In the genomic region with DNA sequence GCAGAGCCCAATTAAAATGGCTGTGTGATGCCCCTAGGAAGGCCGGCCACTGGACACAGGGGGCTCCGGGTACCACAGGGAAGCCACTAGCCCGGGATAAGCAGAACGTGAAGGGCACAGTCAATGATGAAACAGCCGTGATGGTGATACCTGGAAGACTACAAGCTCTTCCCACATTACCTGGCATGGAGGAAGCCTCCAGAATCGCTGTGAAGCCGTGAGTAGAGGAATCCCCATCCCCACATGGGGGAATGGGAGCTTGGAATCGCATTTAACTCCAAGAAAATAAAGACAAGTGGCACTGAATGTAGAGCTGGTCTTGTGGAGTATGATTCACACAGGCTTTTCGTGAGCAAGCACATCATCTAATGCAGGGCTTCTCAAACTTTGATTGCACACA, we compare ENCODE assay signal across 9 cellular contexts. TPM values are rescaled to one million over a fixed set of nuclear protein-coding genes. Genes with fewer than 3 reads are reported as not detected.
"Had no signal": no experiment of that assay in that cellular context is flagged by ENCODE, and none has a peak within 500 bp of the region (broad histone marks: within the 10 kb centered on the region; RNA-seq: fewer than 3 reads in every experiment).

No MANE protein-coding gene starts in this region.

- H2AFZ ChIP-seq: GM23248 had no signal

- H3K9me3 ChIP-seq: HAP-1 had no signal

- H3K36me3 ChIP-seq: HAP-1 had no signal

- FAIRE-seq: HepG2 had no signal

- H3K4me1 ChIP-seq: HAP-1 had no signal

- DNase-seq: GM23248, GOT3, H7, HFFc6 had no signal

- H3K9ac ChIP-seq: GM23248 had no signal

- H3K27ac ChIP-seq: GM23248, HL-60 had no signal

- H3K9me3 Mint-ChIP-seq: HFFc6, IgD-negative memory B cell had no signal

- H3K27ac Mint-ChIP-seq: HFFc6, IgD-negative memory B cell had no signal

- ATAC-seq: HCT116, HepG2 had no signal

- H3K4me3 ChIP-seq: GM23248, HAP-1 had no signal

RNA-seq across cellular contexts. Expression of gene GALNT14, which starts 16.1 kb away (rescaled TPM):
- total RNA-seq: HepG2 had no signal
- polyA plus RNA-seq: HepG2 had no signal
